1 cellular context compared by ENCODE assay signal in the genomic region with DNA sequence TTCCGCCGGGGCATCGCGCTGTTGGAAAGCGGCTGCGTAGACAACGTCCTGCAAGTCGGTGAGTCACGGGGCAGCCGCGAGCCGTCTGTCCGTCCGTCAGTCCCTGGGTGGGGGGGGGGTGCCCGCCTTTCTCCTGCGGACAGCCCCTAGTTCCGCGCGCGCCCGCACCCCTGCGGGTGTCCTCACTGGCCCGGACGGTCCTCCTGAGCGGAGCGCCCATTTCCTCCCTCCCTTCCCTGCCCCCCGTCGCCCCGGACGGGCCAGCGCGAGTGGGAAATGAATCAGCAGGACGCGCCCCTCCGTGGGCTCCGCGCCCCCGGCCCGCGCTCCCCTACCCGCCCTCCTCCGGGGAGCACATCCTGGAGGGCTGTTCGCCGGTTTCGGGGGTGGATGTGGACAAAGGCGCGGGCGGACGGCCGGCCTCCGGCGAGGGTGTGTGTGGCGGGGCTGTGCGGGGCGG.
TF ChIP-seq lines count a peak whose summit lies in the region.

No MANE protein-coding gene starts in this region.

TF ChIP-seq in A549, 52 proteins besides CTCF, POLR2A, EP300 and RAD21 (continued from another document):
- TF ChIP-seq PHF8 (IDR thresholded peaks at IDR 0.05; ENCODE audit: borderline replicate concordance, low read depth) (0 out of 2 replicates have a peak, but pooled peaks have one; percentile 15), SMC3 (IDR thresholded peaks at IDR 0.05) (peak; percentile 7; the same call in 1 of the 3 replicates), JUNB (IDR thresholded peaks at IDR 0.05) (no peak), FOSL2 (IDR thresholded peaks at IDR 0.05) (no peak), FOSL2 (CRISPR knock-in tag; IDR thresholded peaks at IDR 0.05) (peak; percentile 71), GATA3 (IDR thresholded peaks at IDR 0.05; ENCODE audit: borderline replicate concordance) (0 out of 2 replicates have a peak, but pooled peaks have one; percentile 13)
